21 cellular contexts compared by ENCODE assay signal in the genomic region with DNA sequence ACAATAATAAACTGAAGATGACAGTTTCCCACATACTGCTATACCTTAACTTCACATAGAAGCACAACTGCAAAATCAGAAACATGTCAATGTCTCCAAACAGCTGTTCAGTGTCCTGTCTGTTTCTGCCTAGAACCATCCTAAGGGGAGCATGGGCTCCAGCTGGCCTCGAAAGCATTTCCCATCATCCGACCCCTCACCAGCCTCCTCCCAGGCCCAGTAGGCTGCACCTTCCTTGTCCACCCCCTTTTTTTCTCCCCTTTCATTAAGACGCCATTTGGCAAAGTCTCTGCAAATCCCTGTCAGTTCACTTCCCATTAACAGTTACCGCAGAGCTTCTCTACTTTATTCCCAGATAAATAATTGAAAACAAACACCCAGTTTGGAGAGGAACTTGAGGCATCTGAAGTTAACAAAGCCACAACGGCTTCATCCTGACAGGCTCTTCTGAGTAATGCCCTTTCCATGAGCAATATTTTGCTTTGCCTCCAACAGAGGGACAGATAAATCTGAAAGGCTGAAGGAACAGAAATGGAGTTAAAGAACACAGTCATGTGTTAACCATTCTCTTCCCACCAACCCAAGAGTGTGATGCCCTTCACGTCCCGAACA.
DNase-seq lines count a peak whose midpoint lies in the region; ATAC-seq and TF ChIP-seq lines count a peak whose summit lies in the region.
"Had no signal": no experiment of that assay in that cellular context is flagged by ENCODE, and none has a peak within 500 bp of the region (broad histone marks: within the 10 kb centered on the region; RNA-seq: fewer than 3 reads in every experiment).

No MANE protein-coding gene starts in this region.

- H3K79me1 ChIP-seq in IMR-90 (ENCODE audit: low read depth in 1 of 2, low read length in 2 of 2), result peaks cover 0 to 13% of the 10 kb centered on the region in 2 experiments; a peak in 2 of 4 replicates
- no peaks in the 10 kb centered on the region for H3K79me1 ChIP-seq in neuronal stem cell (ENCODE audit: low read depth, low read length)

- H3K9me3 ChIP-seq in IMR-90 (ENCODE audit: control insufficient read depth, insufficient read depth, low read length), result no peaks in the 10 kb centered on the region
- H3K9me3 ChIP-seq in neural progenitor cell (ENCODE audit: low read depth), result no peaks in the 10 kb centered on the region
- H3K9me3 ChIP-seq in neuronal stem cell (replicated peaks in 1 of 2; ENCODE audit: control insufficient read depth in 2 of 2, insufficient read depth in 1 of 2, low read depth in 1 of 2, low read length in 2 of 2), result peaks cover 0 to 2% of the 10 kb centered on the region in 2 donors

- H3K9ac ChIP-seq in IMR-90 (ENCODE audit: low read depth, low read length), result no peak overlapping the region
- no peak overlapping the region for H3K9ac ChIP-seq in neural progenitor cell
- H3K9ac ChIP-seq in neuronal stem cell (ENCODE audit: low read depth, low read length, poor library complexity), result no peak overlapping the region
- H3K9ac ChIP-seq: parathyroid adenoma had no signal

- H3K14ac ChIP-seq in IMR-90 (replicated peaks; ENCODE audit: low read depth, low read length) (peak overlapping the region; percentile 77), neuronal stem cell (ENCODE audit: low read length) (no peak overlapping the region)

- H3K79me2 ChIP-seq in neural progenitor cell (ENCODE audit: low read depth), result no peaks in the 10 kb centered on the region
- H3K79me2 ChIP-seq: parathyroid adenoma had no signal

- peak overlapping the region; percentile 4; the same call in 1 of the 2 replicates for H3K4me2 ChIP-seq in IMR-90 (ENCODE audit: low read depth, low read length)
- no peak overlapping the region for H3K4me2 ChIP-seq in neural progenitor cell
- H3K4me2 ChIP-seq in neuronal stem cell (ENCODE audit: insufficient read depth, low read length, poor library complexity, severe bottlenecking), result no peak overlapping the region
- H3K4me2 ChIP-seq: GM23338 had no signal

- peaks cover 3% of the 10 kb centered on the region; the same call in 1 of the 2 replicates for H4K20me1 ChIP-seq in IMR-90 (ENCODE audit: insufficient read depth, low read length)
- no peaks in the 10 kb centered on the region for H4K20me1 ChIP-seq in neural progenitor cell (ENCODE audit: low read depth)

- peak overlapping the region; percentile 18 for H3K27ac Mint-ChIP-seq in neural progenitor cell
- no peak overlapping the region for H3K27ac Mint-ChIP-seq in activated CD4-positive, alpha-beta memory T cell treated with anti-CD3 and anti-CD28 coated beads, Interleukin-2, amount 10 ng/mL, durations not matched to agents 7 days and 5 days
- H3K27ac Mint-ChIP-seq: activated T-helper 2 cell treated with anti-CD3 and anti-CD28 coated beads, Interferon-gamma antibody, Interleukin-2, Interleukin-4, amounts not matched to agents 10 μg/mL and 5 μg/mL and 100 μg/mL, durations not matched to agents 14 hours and 24 hours and 36 hours; GM23338 had no signal

- peak overlapping the region; percentile 73 for H2BK120ac ChIP-seq in IMR-90 (ENCODE audit: low read depth, low read length)
- no peak overlapping the region for H2BK120ac ChIP-seq in neuronal stem cell (ENCODE audit: low read depth, low read length)

- H2AFZ ChIP-seq in IMR-90 (replicated peaks; ENCODE audit: low read length, poor library complexity), result peak overlapping the region; percentile 74
- H2AFZ ChIP-seq in neural progenitor cell (replicated peaks), result no peak overlapping the region
- H2AFZ ChIP-seq in neuronal stem cell (ENCODE audit: low read length), result no peak overlapping the region
- H2AFZ ChIP-seq: GM23338, parathyroid adenoma had no signal

- TF ChIP-seq RAD21 in IMR-90 (IDR thresholded peaks at IDR 0.05; ENCODE audit: low read length), result no peak

- no peaks in the 10 kb centered on the region for H3F3A ChIP-seq in neural progenitor cell (ENCODE audit: low read depth)

- no peak for TF ChIP-seq CTCF in IMR-90 (conservative IDR thresholded peaks at IDR 0.05; ENCODE audit: low read depth, low read length)
- no peak for TF ChIP-seq CTCF in neural progenitor cell (IDR thresholded peaks at IDR 0.05)

- H3K4ac ChIP-seq in IMR-90 (ENCODE audit: low read depth, low read length) (peak overlapping the region; percentile 81), neuronal stem cell (ENCODE audit: low read length) (no peak overlapping the region)

- in situ Hi-C loops in IMR-90 (cut with MboI; ENCODE audit: low sequenced_read_pairs), result no loop called here

- H3K27me3 Mint-ChIP-seq in neural progenitor cell (ENCODE audit: insufficient read depth, low read depth), result peaks cover 4% of the 10 kb centered on the region
- H3K27me3 Mint-ChIP-seq in activated CD4-positive, alpha-beta memory T cell treated with anti-CD3 and anti-CD28 coated beads, Interleukin-2, amount 10 ng/mL, durations not matched to agents 7 days and 5 days, result no peaks in the 10 kb centered on the region
- H3K27me3 Mint-ChIP-seq: activated naive CD8-positive, alpha-beta T cell treated with anti-CD3 and anti-CD28 coated beads, Interleukin-2, amount 50 U/mL, for 24 hours had no signal

- H3K4me3 ChIP-seq in IMR-90 (ENCODE audit: insufficient read depth, low read depth, low read length), result no peak overlapping the region
- no peak overlapping the region for H3K4me3 ChIP-seq in neural progenitor cell
- no peak overlapping the region for H3K4me3 ChIP-seq in neuronal stem cell (ENCODE audit: low read length in 2 of 2)
- H3K4me3 ChIP-seq: GM23338, lower lobe of right lung had no signal

- CTCF ChIA-PET in IMR-90 (lab: Yijun Ruan, JAX), result no interaction called here
- CTCF ChIA-PET in activated CD4-positive, alpha-beta memory T cell treated with anti-CD3 and anti-CD28 coated beads, Interleukin-2, amount 10 ng/mL, durations not matched to agents 7 days and 5 days (lab: Charles Lee), result no interaction called here

- peak overlapping the region; percentile 55; the same call in 1 of the 2 replicates for H3K27ac ChIP-seq in IMR-90 (ENCODE audit: insufficient read depth, low read length)
- no peak overlapping the region for H3K27ac ChIP-seq in neural progenitor cell
- H3K27ac ChIP-seq in neuronal stem cell (replicated peaks; ENCODE audit: low read length), result no peak overlapping the region
- H3K27ac ChIP-seq: lower lobe of right lung, parathyroid adenoma, RWPE1 had no signal

- H3K9me3 Mint-ChIP-seq in neural progenitor cell, result peaks cover 2% of the 10 kb centered on the region
- no peaks in the 10 kb centered on the region for H3K9me3 Mint-ChIP-seq in activated CD4-positive, alpha-beta memory T cell treated with anti-CD3 and anti-CD28 coated beads, Interleukin-2, amount 10 ng/mL, durations not matched to agents 7 days and 5 days
- H3K9me3 Mint-ChIP-seq: activated naive CD8-positive, alpha-beta T cell treated with anti-CD3 and anti-CD28 coated beads, Interleukin-2, amount 50 U/mL, for 24 hours; activated T-helper 2 cell treated with anti-CD3 and anti-CD28 coated beads, Interferon-gamma antibody, Interleukin-2, Interleukin-4, amounts not matched to agents 10 μg/mL and 5 μg/mL and 100 μg/mL, durations not matched to agents 14 hours and 24 hours and 36 hours; GM23338 had no signal

- DNase-seq in AG08396 (ENCODE audit: low spot score) (peak; percentile 37), IMR-90 (peak; percentile 58), fibroblast of gingiva (ENCODE audit: low read depth) (peak; percentile 58), neural progenitor cell (ENCODE audit: low spot score) (no peak), NOMO-1 treated with dmso at 0.1 percent for 144 hours (lab: John Stamatoyannopoulos, UW; ENCODE audit: unreplicated experiment) (no peak), MV-4-11 (lab: John Stamatoyannopoulos, UW) (no peak), neuronal stem cell (ENCODE audit: low spot score) (no peak)
- DNase-seq in activated CD4-positive, alpha-beta memory T cell treated with anti-CD3 and anti-CD28 coated beads, Interleukin-2, amount 10 ng/mL, durations not matched to agents 7 days and 5 days, result no peak
- DNase-seq: activated CD4-positive, alpha-beta T cell treated with anti-CD3 and anti-CD28 coated beads for 48 hours; activated naive CD8-positive, alpha-beta T cell treated with anti-CD3 and anti-CD28 coated beads, Interleukin-2, amount 50 U/mL, for 24 hours; central memory CD4-positive, alpha-beta T cell; lower lobe of right lung; NCI-H1092; NCI-H2081; NCI-H510A; stimulated activated CD4-positive, alpha-beta T cell treated with anti-CD3 and anti-CD28 coated beads, Interleukin-4, amount 100 ng/mL, for 4 hours; substantia nigra had no signal

- H3K36me3 Mint-ChIP-seq in neural progenitor cell, result peaks cover 4% of the 10 kb centered on the region
- peaks cover 8% of the 10 kb centered on the region for H3K36me3 Mint-ChIP-seq in activated CD4-positive, alpha-beta memory T cell treated with anti-CD3 and anti-CD28 coated beads, Interleukin-2, amount 10 ng/mL, durations not matched to agents 7 days and 5 days (ENCODE audit: low read depth)

- no TSS peak for BruUV-seq in IMR-90 (replicated peaks; lab: Mats Ljungman, UMichigan)

- peak overlapping the region; percentile 59 for H2BK5ac ChIP-seq in IMR-90 (ENCODE audit: low read depth, low read length, poor library complexity, severe bottlenecking)
- no peak overlapping the region for H2BK5ac ChIP-seq in neuronal stem cell (ENCODE audit: low read length)

- H2BK12ac ChIP-seq in neuronal stem cell (ENCODE audit: low read length), result no peak overlapping the region

- H2BK15ac ChIP-seq in IMR-90 (ENCODE audit: low read depth, low read length) (peak overlapping the region; percentile 43; the same call in 1 of the 3 replicates), neuronal stem cell (ENCODE audit: low read length) (no peak overlapping the region)

- no peak overlapping the region for H4K8ac ChIP-seq in IMR-90 (ENCODE audit: low read depth in 2 of 2, low read length in 2 of 2)
- no peak overlapping the region for H4K8ac ChIP-seq in neuronal stem cell (ENCODE audit: low read depth, low read length)

- H3K4me1 ChIP-seq in IMR-90 (ENCODE audit: control insufficient read depth, insufficient read depth, low read length) (peaks cover 11% of the 10 kb centered on the region), neural progenitor cell (peaks cover 8% of the 10 kb centered on the region), neuronal stem cell (ENCODE audit: control insufficient read depth in 2 of 2, insufficient read depth in 1 of 2, low read depth in 1 of 2, low read length in 2 of 2) (peaks cover 0 to 4% of the 10 kb centered on the region in 2 donors)
- H3K4me1 ChIP-seq: lower lobe of right lung, parathyroid adenoma had no signal

- intact Hi-C loops in IMR-90 (cut with micrococcal nuclease), result no loop called here

- peak overlapping the region; percentile 43; the same call in 1 of the 2 replicates for H2BK20ac ChIP-seq in IMR-90 (ENCODE audit: low read depth, low read length)

- no peak overlapping the region for H3K4me3 Mint-ChIP-seq in neural progenitor cell
- no peak overlapping the region for H3K4me3 Mint-ChIP-seq in activated CD4-positive, alpha-beta memory T cell treated with anti-CD3 and anti-CD28 coated beads, Interleukin-2, amount 10 ng/mL, durations not matched to agents 7 days and 5 days
- H3K4me3 Mint-ChIP-seq: activated naive CD8-positive, alpha-beta T cell treated with anti-CD3 and anti-CD28 coated beads, Interleukin-2, amount 50 U/mL, for 24 hours; GM23338 had no signal

- dilution Hi-C loops in IMR-90 (cut with HindIII; ENCODE audit: low sequenced_read_pairs, unreplicated experiment), result no loop called here

- H3K18ac ChIP-seq in IMR-90 (ENCODE audit: low read depth, low read length), result peak overlapping the region; percentile 10; the same call in 1 of the 2 replicates
- no peak overlapping the region for H3K18ac ChIP-seq in neuronal stem cell (ENCODE audit: low read length)

- WGBS in IMR-90 (ENCODE audit: extremely low coverage in 2 of 2, insufficient read length in 1 of 2), 2 experiments, result 51% methylated on average over 2 of the region's 7 CpGs; no CpG with 5 or more reads in 1 of the 2 experiments
- whole genome bisulfite sequencing in neuronal stem cell (ENCODE audit: extremely low coverage in 2 of 2, insufficient read length in 2 of 2, insufficient replicate concordance in 1 of 2), 2 donors, result no CpG with 5 or more reads among the region's 7 CpGs

- H4K91ac ChIP-seq in IMR-90 (ENCODE audit: insufficient read depth, low read depth, low read length) (peak overlapping the region; percentile 65), neuronal stem cell (ENCODE audit: low read depth, low read length, poor library complexity) (no peak overlapping the region)

- H3K36me3 ChIP-seq in IMR-90 (ENCODE audit: control insufficient read depth, insufficient read depth, low read length), result 0 out of 2 replicates have a peak, but pooled peaks cover 4% of the 10 kb centered on the region
- H3K36me3 ChIP-seq in neural progenitor cell, result no peaks in the 10 kb centered on the region
- H3K36me3 ChIP-seq in neuronal stem cell (replicated peaks in 1 of 2; ENCODE audit: control insufficient read depth in 2 of 2, insufficient read depth in 2 of 2, low read length in 2 of 2), result no peaks in the 10 kb centered on the region

- peak overlapping the region; percentile 86 for H2AK9ac ChIP-seq in IMR-90 (replicated peaks; ENCODE audit: low read depth, low read length, poor library complexity)

- POLR2A ChIA-PET in IMR-90 (lab: Charles Lee; ENCODE audit: unreplicated experiment), result no interaction called here
- POLR2A ChIA-PET in activated CD4-positive, alpha-beta memory T cell treated with anti-CD3 and anti-CD28 coated beads, Interleukin-2, amount 10 ng/mL, durations not matched to agents 7 days and 5 days (lab: Charles Lee), result no interaction called here

- peaks cover 13% of the 10 kb centered on the region for H3K9me1 ChIP-seq in IMR-90 (ENCODE audit: insufficient read depth, low read length)

- H3K27me3 ChIP-seq in IMR-90 (ENCODE audit: control insufficient read depth, insufficient read depth, low read length) (no peaks in the 10 kb centered on the region), neural progenitor cell (no peaks in the 10 kb centered on the region), neuronal stem cell (ENCODE audit: control insufficient read depth in 3 of 3, insufficient read depth in 3 of 3, low read depth in 1 of 3, low read length in 3 of 3) (no peaks in the 10 kb centered on the region)

- peak overlapping the region; percentile 52 for H3K23ac ChIP-seq in IMR-90 (ENCODE audit: low read depth, low read length)
- no peak overlapping the region for H3K23ac ChIP-seq in neuronal stem cell (ENCODE audit: low read depth, low read length, poor library complexity)

- no peak for TF ChIP-seq POLR2A in IMR-90 (IDR thresholded peaks at IDR 0.05; ENCODE audit: low read depth, low read length)

- H2AK5ac ChIP-seq in IMR-90 (ENCODE audit: low read depth, low read length) (peak overlapping the region; percentile 87; the same call in 1 of the 2 replicates), neuronal stem cell (ENCODE audit: low read depth, low read length) (no peak overlapping the region)

- peak overlapping the region; percentile 9; the same call in 1 of the 2 replicates for H4K5ac ChIP-seq in IMR-90 (ENCODE audit: low read depth, low read length)

- no peak overlapping the region for H3K56ac ChIP-seq in IMR-90 (ENCODE audit: extremely low read depth, insufficient read depth, low read length)

- peaks cover 20% of the 10 kb centered on the region for H3K4me1 Mint-ChIP-seq in neural progenitor cell
- H3K4me1 Mint-ChIP-seq in activated CD4-positive, alpha-beta memory T cell treated with anti-CD3 and anti-CD28 coated beads, Interleukin-2, amount 10 ng/mL, durations not matched to agents 7 days and 5 days, result no peaks in the 10 kb centered on the region

- peak; percentile 84 for ATAC-seq in IMR-90 (ENCODE audit: low read depth)
- ATAC-seq: activated naive CD8-positive, alpha-beta T cell treated with anti-CD3 and anti-CD28 coated beads, Interleukin-2, amount 50 U/mL, for 24 hours; GM23338 had no signal

Comparison
In these comparisons a context has a peak if more than half of its experiments do, and no peak if none do; other contexts are left out.
1. DNase-seq: peak in AG08396 (single experiment), IMR-90 (single experiment) and fibroblast of gingiva (single experiment); none in neural progenitor cell (single experiment), activated CD4-positive, alpha-beta memory T cell treated with anti-CD3 and anti-CD28 coated beads, Interleukin-2, amount 10 ng/mL, durations not matched to agents 7 days and 5 days (single experiment), NOMO-1 treated with dmso at 0.1 percent for 144 hours (single experiment), MV-4-11 (single experiment) and neuronal stem cell (single experiment).